In genomic region chr10:101446947-101447346, GRCh38 we compare ENCODE assay signal across 1 cellular context.
TF ChIP-seq lines count a peak whose summit lies in the region.

No MANE protein-coding gene starts in this region.

TF ChIP-seq in SK-N-SH treated with all-trans-retinoic acid at 6 μM for 48 hours, 23 proteins besides CTCF, POLR2A, EP300 and RAD21 (continued from another document):
- TF ChIP-seq TCF4 (CRISPR knock-in tag; IDR thresholded peaks at IDR 0.05; ENCODE audit: borderline replicate concordance) (peak; percentile 32; the same call in 1 of the 2 replicates), ZNF70 (CRISPR knock-in tag; IDR thresholded peaks at IDR 0.05) (no peak), CSDC2 (CRISPR knock-in tag; IDR thresholded peaks at IDR 0.05) (no peak), TOX (CRISPR knock-in tag; IDR thresholded peaks at IDR 0.05; ENCODE audit: borderline replicate concordance) (no peak), ZC3H10 (CRISPR knock-in tag; IDR thresholded peaks at IDR 0.05) (no peak), ISL1 (CRISPR knock-in tag; IDR thresholded peaks at IDR 0.05) (peak; percentile 87), ESRRG (CRISPR knock-in tag; IDR thresholded peaks at IDR 0.05) (0 out of 2 replicates have a peak, but pooled peaks have one; percentile 11)
- TF ChIP-seq, protein P1, sequence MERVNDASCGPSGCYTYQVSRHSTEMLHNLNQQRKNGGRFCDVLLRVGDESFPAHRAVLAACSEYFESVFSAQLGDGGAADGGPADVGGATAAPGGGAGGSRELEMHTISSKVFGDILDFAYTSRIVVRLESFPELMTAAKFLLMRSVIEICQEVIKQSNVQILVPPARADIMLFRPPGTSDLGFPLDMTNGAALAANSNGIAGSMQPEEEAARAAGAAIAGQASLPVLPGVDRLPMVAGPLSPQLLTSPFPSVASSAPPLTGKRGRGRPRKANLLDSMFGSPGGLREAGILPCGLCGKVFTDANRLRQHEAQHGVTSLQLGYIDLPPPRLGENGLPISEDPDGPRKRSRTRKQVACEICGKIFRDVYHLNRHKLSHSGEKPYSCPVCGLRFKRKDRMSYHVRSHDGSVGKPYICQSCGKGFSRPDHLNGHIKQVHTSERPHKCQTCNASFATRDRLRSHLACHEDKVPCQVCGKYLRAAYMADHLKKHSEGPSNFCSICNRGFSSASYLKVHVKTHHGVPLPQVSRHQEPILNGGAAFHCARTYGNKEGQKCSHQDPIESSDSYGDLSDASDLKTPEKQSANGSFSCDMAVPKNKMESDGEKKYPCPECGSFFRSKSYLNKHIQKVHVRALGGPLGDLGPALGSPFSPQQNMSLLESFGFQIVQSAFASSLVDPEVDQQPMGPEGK (CRISPR knock-in tag; IDR thresholded peaks at IDR 0.05; ENCODE audit: borderline replicate concordance): no peak
